ENCODE assay signal across 8 cellular contexts in genomic region chr5:150640311-150641005, GRCh38. TPM values are rescaled to one million over a fixed set of nuclear protein-coding genes. Genes with fewer than 3 reads are reported as not detected.
DNase-seq lines count a peak whose midpoint lies in the region; ATAC-seq, FAIRE-seq and TF ChIP-seq lines count a peak whose summit lies in the region.

A gene with protein sequence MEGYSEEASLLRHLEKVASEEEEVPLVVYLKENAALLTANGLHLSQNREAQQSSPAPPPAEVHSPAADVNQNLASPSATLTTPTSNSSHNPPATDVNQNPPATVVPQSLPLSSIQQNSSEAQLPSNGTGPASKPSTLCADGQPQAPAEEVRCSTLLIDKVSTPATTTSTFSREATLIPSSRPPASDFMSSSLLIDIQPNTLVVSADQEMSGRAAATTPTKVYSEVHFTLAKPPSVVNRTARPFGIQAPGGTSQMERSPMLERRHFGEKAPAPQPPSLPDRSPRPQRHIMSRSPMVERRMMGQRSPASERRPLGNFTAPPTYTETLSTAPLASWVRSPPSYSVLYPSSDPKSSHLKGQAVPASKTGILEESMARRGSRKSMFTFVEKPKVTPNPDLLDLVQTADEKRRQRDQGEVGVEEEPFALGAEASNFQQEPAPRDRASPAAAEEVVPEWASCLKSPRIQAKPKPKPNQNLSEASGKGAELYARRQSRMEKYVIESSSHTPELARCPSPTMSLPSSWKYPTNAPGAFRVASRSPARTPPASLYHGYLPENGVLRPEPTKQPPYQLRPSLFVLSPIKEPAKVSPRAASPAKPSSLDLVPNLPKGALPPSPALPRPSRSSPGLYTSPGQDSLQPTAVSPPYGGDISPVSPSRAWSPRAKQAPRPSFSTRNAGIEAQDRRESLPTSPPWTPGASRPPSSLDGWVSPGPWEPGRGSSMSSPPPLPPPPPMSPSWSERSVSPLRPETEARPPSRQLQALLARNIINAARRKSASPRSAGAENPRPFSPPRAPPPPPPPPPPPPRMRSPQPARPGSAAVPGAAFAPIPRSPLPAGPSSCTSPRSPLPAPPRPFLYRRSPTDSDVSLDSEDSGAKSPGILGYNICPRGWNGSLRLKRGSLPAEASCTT (plus strand): TSS chr5:150640660. CDS start chr5:150648276, 7,616 bp downstream.

- intact Hi-C loops in head of caudate nucleus (cut with DNase I), result no loop called here
- intact Hi-C loops in psoas muscle (cut with DNase I), result no loop called here

- no peaks in the 10 kb centered on the region for H3K36me3 ChIP-seq in psoas muscle (ENCODE audit: insufficient read depth in 1 of 2, low read depth in 1 of 2)

- H3K27ac ChIP-seq in psoas muscle, result peak within 1 kb of the TSS; percentile 89

- H3K27me3 ChIP-seq in psoas muscle (ENCODE audit: insufficient read depth in 3 of 3, low read length in 2 of 3), result no peaks in the 10 kb centered on the region

- DNase-seq in GM04503 (ENCODE audit: low read depth), result peak; percentile 87
- DNase-seq in SW 1271 (lab: John Stamatoyannopoulos, UW), result peak; percentile 57 to 81
- DNase-seq in head of caudate nucleus, result peak in 39 of 42 donors; percentile 24 to 92 (median 70)
- peak; percentile 81 to 83 for DNase-seq in psoas muscle
- DNase-seq in activated gamma-delta T cell treated with Interleukin-2 at 50 U/mL for 16 hours, result no peak
- DNase-seq in GM12892 (ENCODE audit: insufficient read length), result no peak
- no peak for DNase-seq in DMS53 (lab: John Stamatoyannopoulos, UW)

- TF ChIP-seq CTCF in psoas muscle (IDR thresholded peaks at IDR 0.05), result no peak

- 17 to 30% (median 22%) methylated on average over 14 of the region's 14 CpGs for WGBS in psoas muscle, 3 donors

- TF ChIP-seq POLR2A in GM12892 (IDR thresholded peaks at IDR 0.05; ENCODE audit: low read depth, low read length), result no peak

- peaks cover 89% of the 10 kb centered on the region for H3K4me1 ChIP-seq in psoas muscle

- H3K4me3 ChIP-seq in psoas muscle, result peak within 1 kb of the TSS; percentile 49

- peak; percentile 4 to 70 (median 55) for ATAC-seq in psoas muscle
- ATAC-seq in HG02588 (IDR thresholded peaks at IDR 0.05; ENCODE audit: unreplicated experiment), result no peak

- H3K9me3 ChIP-seq in psoas muscle, result no peaks in the 10 kb centered on the region

- no peak for FAIRE-seq in GM12892 (lab: Jason Lieb, UNC)

RNA-seq across cellular contexts. Expression of the gene that starts here (rescaled TPM):
- 100 to 1,000 TPM; 447 to 745 (median 673) TPM for total RNA-seq in psoas muscle
- 100 to 1,000 TPM; 136 to 855 (median 503) TPM for polyA plus RNA-seq in psoas muscle
- 18.8 TPM for polyA plus RNA-seq in GM12892 (2012; ENCODE audit: missing spikeins)

Comparison
In these comparisons a context has a peak if more than half of its experiments do, and no peak if none do; other contexts are left out.
1. DNase-seq: peak in GM04503 (single experiment), SW 1271 (2 of 2), head of caudate nucleus (39 of 42) and psoas muscle (2 of 2); none in activated gamma-delta T cell treated with Interleukin-2 at 50 U/mL for 16 hours (single experiment), GM12892 (single experiment) and DMS53 (single experiment).